26 cellular contexts compared by ENCODE assay signal in the genomic region with DNA sequence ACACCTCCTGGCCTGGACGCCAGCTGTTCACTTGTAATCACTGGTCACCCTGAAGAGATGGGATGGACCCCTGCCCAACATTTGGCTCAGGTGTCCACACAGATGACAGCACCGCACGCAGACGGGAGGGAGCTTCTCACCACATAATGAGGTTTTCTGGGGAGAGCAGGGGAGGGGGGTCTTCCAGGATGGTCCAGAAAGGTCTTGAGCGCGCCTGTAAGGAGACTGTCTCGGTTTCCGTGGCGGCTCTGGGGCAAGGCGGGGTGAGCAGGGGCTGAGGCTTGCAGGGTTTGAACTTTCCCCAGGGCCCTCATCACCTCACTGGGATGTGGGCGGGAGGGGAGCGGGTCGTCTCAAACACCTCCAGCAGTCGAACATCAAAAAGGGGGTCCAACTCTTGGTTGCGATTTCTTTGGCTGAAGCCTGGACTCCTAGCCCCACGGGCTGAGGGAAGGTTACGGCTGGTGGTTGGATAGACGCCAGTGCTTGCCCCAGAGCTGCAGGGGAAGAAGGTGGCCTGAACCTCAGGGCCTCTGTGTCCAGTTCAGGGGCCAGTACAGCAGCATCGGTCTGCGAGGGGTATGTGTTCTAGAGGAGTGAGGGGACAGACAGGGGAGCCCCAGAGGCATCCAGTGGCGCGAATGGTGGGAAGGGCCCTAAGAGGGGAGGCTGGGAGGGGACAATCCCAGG. TPM values are rescaled to one million over a fixed set of nuclear protein-coding genes. Genes with fewer than 3 reads are reported as not detected.
DNase-seq lines count a peak whose midpoint lies in the region; ATAC-seq, FAIRE-seq and TF ChIP-seq lines count a peak whose summit lies in the region.
"Had no signal": no experiment of that assay in that cellular context is flagged by ENCODE, and none has a peak within 500 bp of the region (broad histone marks: within the 10 kb centered on the region; RNA-seq: fewer than 3 reads in every experiment).

No MANE protein-coding gene starts in this region.

- no peak for TF ChIP-seq POLR2A in H1 (IDR thresholded peaks at IDR 0.05; ENCODE audit: control extremely low read depth in 1 of 2, low read depth in 2 of 2, low read length in 2 of 2)

- DNase-seq in activated naive CD4-positive, alpha-beta T cell treated with anti-CD3 and anti-CD28 coated beads, Interleukin-2, amount 50 U/mL, for 72 hours (ENCODE audit: low spot score in 2 of 2), result no peak
- no peak for DNase-seq in activated naive CD4-positive, alpha-beta T cell treated with anti-CD3 and anti-CD28 coated beads for 36 hours
- no peak for DNase-seq in H1 (ENCODE audit: low read depth in 1 of 2, low spot score in 2 of 2)
- DNase-seq in left lobe of liver (ENCODE audit: low spot score), result no peak
- DNase-seq in stimulated activated naive B cell treated with anti-CD40 and anti-IgM and Interleukin-4, amounts not matched to agents 10 μg/mL and 1 μg/mL and 100 μg/mL, for 72 hours, result no peak
- no peak for DNase-seq in stimulated activated naive CD8-positive, alpha-beta T cell treated with anti-CD3 and anti-CD28 coated beads, Interleukin-15, Interleukin-2, amounts not matched to agents 100 U/mL and 50 U/mL, for 24 hours
- no peak for DNase-seq in NCI-H446 (lab: John Stamatoyannopoulos, UW)
- DNase-seq: 8988T; activated CD4-positive, alpha-beta memory T cell treated with anti-CD3 and anti-CD28 coated beads for 36 hours; activated CD8-positive, alpha-beta memory T cell treated with anti-CD3 and anti-CD28 coated beads, Interleukin-2, amount 50 U/mL, for 4 hours; CD8-positive, alpha-beta T cell; DMS 273 treated with DMSO at 0.1 percent for 48 hours; mesenchymal stem cell; NCI-H1092 treated with DMSO at 0.1 percent for 48 hours; NCI-H1930; stimulated activated CD4-positive, alpha-beta T cell treated with anti-CD3 and anti-CD28 coated beads, Interleukin-15, amount 100 ng/mL, for 24 hours; T-helper 1 cell had no signal

- H3K56ac ChIP-seq in H1 (replicated peaks; ENCODE audit: insufficient read length, low read depth, low read length), result no peak overlapping the region

- peak overlapping the region; percentile 40; the same call in 1 of the 2 replicates for H4K8ac ChIP-seq in H1 (ENCODE audit: extremely low read depth, insufficient read depth, low read length)

- no peak overlapping the region for H2BK15ac ChIP-seq in H1 (ENCODE audit: low read length)

- POLR2A ChIA-PET in H1 (lab: Charles Lee; ENCODE audit: partially characterized antibody), result no interaction called here

- H3K27me3 Mint-ChIP-seq in activated naive CD4-positive, alpha-beta T cell treated with anti-CD3 and anti-CD28 coated beads for 36 hours (ENCODE audit: low read depth), result no peaks in the 10 kb centered on the region
- H3K27me3 Mint-ChIP-seq in stimulated activated naive B cell treated with anti-CD40 and anti-IgM and Interleukin-4, amounts not matched to agents 10 μg/mL and 1 μg/mL and 100 μg/mL, for 72 hours, result no peaks in the 10 kb centered on the region
- H3K27me3 Mint-ChIP-seq: activated CD4-positive, alpha-beta memory T cell treated with anti-CD3 and anti-CD28 coated beads for 36 hours; activated naive CD4-positive, alpha-beta T cell treated with anti-CD3 and anti-CD28 coated beads, Interleukin-2, amount 50 U/mL, for 24 hours; stimulated activated naive CD8-positive, alpha-beta T cell treated with anti-CD3 and anti-CD28 coated beads, Interleukin-15, Interleukin-2, amounts not matched to agents 100 ng/mL and 50 ng/mL, for 24 hours had no signal

- H2AK5ac ChIP-seq in H1 (ENCODE audit: low read depth, low read length), result no peak overlapping the region

- H3K79me2 ChIP-seq in H1 (ENCODE audit: control insufficient read depth in 1 of 2, insufficient read depth in 2 of 2, low read length in 2 of 2), result no peaks in the 10 kb centered on the region

- CTCF ChIA-PET in activated naive CD4-positive, alpha-beta T cell treated with anti-CD3 and anti-CD28 coated beads for 36 hours (lab: Charles Lee), result interaction anchor here (1.0 kb wide), 1 partner anchor 71 kb away, joined by 3 read pairs; no protein-coding TSS in a partner anchor
- CTCF ChIA-PET in H1 (lab: Charles Lee; ENCODE audit: partially characterized antibody), result interaction anchor here (0.7 to 3.9 kb wide), 7 partner anchors 11 to 195 kb away, joined by 3 to 22 read pairs (median 12); no protein-coding TSS in a partner anchor

- H3K9me3 Mint-ChIP-seq in activated naive CD4-positive, alpha-beta T cell treated with anti-CD3 and anti-CD28 coated beads, Interleukin-2, amount 50 U/mL, for 72 hours, result no peaks in the 10 kb centered on the region
- no peaks in the 10 kb centered on the region for H3K9me3 Mint-ChIP-seq in activated naive CD4-positive, alpha-beta T cell treated with anti-CD3 and anti-CD28 coated beads for 36 hours
- no peaks in the 10 kb centered on the region for H3K9me3 Mint-ChIP-seq in stimulated activated naive B cell treated with anti-CD40 and anti-IgM and Interleukin-4, amounts not matched to agents 10 μg/mL and 1 μg/mL and 100 μg/mL, for 72 hours
- H3K9me3 Mint-ChIP-seq: activated CD4-positive, alpha-beta memory T cell treated with anti-CD3 and anti-CD28 coated beads for 36 hours; activated naive CD4-positive, alpha-beta T cell treated with anti-CD3 and anti-CD28 coated beads, Interleukin-2, amount 50 U/mL, for 24 hours; CD8-positive, alpha-beta T cell; stimulated activated naive CD8-positive, alpha-beta T cell treated with anti-CD3 and anti-CD28 coated beads, Interleukin-15, Interleukin-2, amounts not matched to agents 100 ng/mL and 50 ng/mL, for 24 hours had no signal

- H2BK12ac ChIP-seq in H1 (ENCODE audit: low read depth, low read length), result no peak overlapping the region

- H3K36me3 ChIP-seq in H1 (ENCODE audit: control insufficient read depth in 2 of 4, insufficient read depth in 4 of 4, low read length in 3 of 4), result peaks cover 0 to 7% (median 3%) of the 10 kb centered on the region in 4 experiments; a peak in 2 of 8 replicates
- H3K36me3 ChIP-seq: thoracic aorta had no signal

- H3K23me2 ChIP-seq in H1 (ENCODE audit: low read depth, low read length), result no peaks in the 10 kb centered on the region

- no peak overlapping the region for H4K5ac ChIP-seq in H1 (ENCODE audit: insufficient read length, low read depth, low read length)

- no peak for ATAC-seq in activated naive CD4-positive, alpha-beta T cell treated with anti-CD3 and anti-CD28 coated beads, Interleukin-2, amount 50 U/mL, for 72 hours
- peak; percentile 8 for ATAC-seq in left lobe of liver
- no peak for ATAC-seq in stimulated activated naive B cell treated with anti-CD40 and anti-IgM and Interleukin-4, amounts not matched to agents 10 μg/mL and 1 μg/mL and 100 μg/mL, for 72 hours (replicated peaks)
- no peak for ATAC-seq in stimulated activated naive CD8-positive, alpha-beta T cell treated with anti-CD3 and anti-CD28 coated beads, Interleukin-15, Interleukin-2, amounts not matched to agents 100 U/mL and 50 U/mL, for 24 hours
- no peak for ATAC-seq in GM21825 (IDR thresholded peaks at IDR 0.05; ENCODE audit: unreplicated experiment)
- ATAC-seq: activated CD4-positive, CD25-positive, alpha-beta regulatory T cell treated with anti-CD3 and anti-CD28 coated beads, Interleukin-2, amount 50 U/mL, for 24 hours; CD8-positive, alpha-beta T cell; psoas muscle had no signal

- H3K14ac ChIP-seq in H1 (ENCODE audit: insufficient read length), result no peak overlapping the region

- no peaks in the 10 kb centered on the region for H3K27me3 ChIP-seq in H1 (replicated peaks in 1 of 4; ENCODE audit: control insufficient read depth in 3 of 4, extremely low read depth in 1 of 4, insufficient read depth in 3 of 4, low read length in 3 of 4)

- TF ChIP-seq EP300 in H1 (IDR thresholded peaks at IDR 0.05; ENCODE audit: borderline replicate concordance in 1 of 2, low read depth in 2 of 2, low read length in 2 of 2), result no peak

- H3K4me3 ChIP-seq in H1 (ENCODE audit: extremely low read depth in 1 of 4, insufficient read depth in 2 of 4, low read depth in 3 of 4, low read length in 4 of 4), result no peak overlapping the region
- H3K4me3 ChIP-seq: K562, psoas muscle, thoracic aorta had no signal

- no peak overlapping the region for H4K91ac ChIP-seq in H1 (replicated peaks; ENCODE audit: insufficient read length, low read length)

- H3K23ac ChIP-seq in H1 (ENCODE audit: insufficient read length), result no peak overlapping the region

- no peak overlapping the region for H3K4me2 ChIP-seq in H1 (ENCODE audit: insufficient read depth in 1 of 2, low read depth in 2 of 2, low read length in 2 of 2)

- H3K18ac ChIP-seq in H1 (ENCODE audit: extremely low read depth, low read length), result no peak overlapping the region; the same call in none of the 2 replicates

- peaks cover 5 to 15% of the 10 kb centered on the region in 2 experiments for H4K20me1 ChIP-seq in H1 (replicated peaks in 1 of 2; ENCODE audit: control insufficient read depth in 1 of 2, insufficient read depth in 2 of 2, low read length in 2 of 2)

- no peak overlapping the region for H3K4me3 Mint-ChIP-seq in activated naive CD4-positive, alpha-beta T cell treated with anti-CD3 and anti-CD28 coated beads for 36 hours
- no peak overlapping the region for H3K4me3 Mint-ChIP-seq in stimulated activated naive B cell treated with anti-CD40 and anti-IgM and Interleukin-4, amounts not matched to agents 10 μg/mL and 1 μg/mL and 100 μg/mL, for 72 hours
- H3K4me3 Mint-ChIP-seq: activated CD4-positive, alpha-beta memory T cell treated with anti-CD3 and anti-CD28 coated beads for 36 hours; activated naive CD4-positive, alpha-beta T cell treated with anti-CD3 and anti-CD28 coated beads, Interleukin-2, amount 50 U/mL, for 24 hours; CD8-positive, alpha-beta T cell; stimulated activated naive CD8-positive, alpha-beta T cell treated with anti-CD3 and anti-CD28 coated beads, Interleukin-15, Interleukin-2, amounts not matched to agents 100 ng/mL and 50 ng/mL, for 24 hours had no signal

- TF ChIP-seq RAD21 in H1 (IDR thresholded peaks at IDR 0.05 in 1 of 2, conservative IDR thresholded peaks at IDR 0.05 in 1 of 2; ENCODE audit: low read depth in 2 of 2, low read length in 2 of 2), result no peak

- H2AFZ ChIP-seq in H1 (ENCODE audit: low read length), result no peak overlapping the region

- no peak for TF ChIP-seq CTCF in H1 (IDR thresholded peaks at IDR 0.05; ENCODE audit: control extremely low read depth in 1 of 3, insufficient read depth in 1 of 3, low read depth in 1 of 3, low read length in 3 of 3)

- H3K4me1 ChIP-seq in H1 (replicated peaks in 1 of 4; ENCODE audit: control insufficient read depth in 3 of 4, insufficient read depth in 4 of 4, low read length in 3 of 4), result no peaks in the 10 kb centered on the region; a peak in 1 of 7 replicates
- H3K4me1 ChIP-seq: psoas muscle had no signal

- no peak overlapping the region for H3K4ac ChIP-seq in H1 (replicated peaks; ENCODE audit: insufficient read length, low read depth, low read length)

- H3K36me3 Mint-ChIP-seq in activated naive CD4-positive, alpha-beta T cell treated with anti-CD3 and anti-CD28 coated beads, Interleukin-2, amount 50 U/mL, for 72 hours, result no peaks in the 10 kb centered on the region
- no peaks in the 10 kb centered on the region for H3K36me3 Mint-ChIP-seq in activated naive CD4-positive, alpha-beta T cell treated with anti-CD3 and anti-CD28 coated beads for 36 hours (ENCODE audit: low read depth)
- H3K36me3 Mint-ChIP-seq in stimulated activated naive B cell treated with anti-CD40 and anti-IgM and Interleukin-4, amounts not matched to agents 10 μg/mL and 1 μg/mL and 100 μg/mL, for 72 hours, result peaks cover 11 to 13% of the 10 kb centered on the region in 2 donors

- 84% methylated on average over 21 of the region's 22 CpGs; no CpG with 5 or more reads in 1 of the 2 experiments for WGBS in H1 (ENCODE audit: extremely low coverage in 1 of 2, insufficient coverage in 1 of 2, insufficient read length in 1 of 2, insufficient replicate concordance in 2 of 2, low coverage in 1 of 2, low lambda C conversion rate in 2 of 2, missing lambda C conversion rate in 1 of 2), 2 experiments

- peak overlapping the region; percentile 44 to 90 for H3K27ac Mint-ChIP-seq in activated naive CD4-positive, alpha-beta T cell treated with anti-CD3 and anti-CD28 coated beads, Interleukin-2, amount 50 U/mL, for 72 hours
- no peak overlapping the region for H3K27ac Mint-ChIP-seq in activated naive CD4-positive, alpha-beta T cell treated with anti-CD3 and anti-CD28 coated beads for 36 hours
- H3K27ac Mint-ChIP-seq in stimulated activated naive B cell treated with anti-CD40 and anti-IgM and Interleukin-4, amounts not matched to agents 10 μg/mL and 1 μg/mL and 100 μg/mL, for 72 hours, result peak overlapping the region; percentile 5
- H3K27ac Mint-ChIP-seq: activated CD4-positive, alpha-beta memory T cell treated with anti-CD3 and anti-CD28 coated beads for 36 hours; activated naive CD4-positive, alpha-beta T cell treated with anti-CD3 and anti-CD28 coated beads, Interleukin-2, amount 50 U/mL, for 24 hours; stimulated activated naive CD8-positive, alpha-beta T cell treated with anti-CD3 and anti-CD28 coated beads, Interleukin-15, Interleukin-2, amounts not matched to agents 100 ng/mL and 50 ng/mL, for 24 hours had no signal

- H3K9ac ChIP-seq in H1 (replicated peaks in 1 of 4; ENCODE audit: extremely low read depth in 1 of 4, low read depth in 3 of 4, low read length in 3 of 4), result no peak overlapping the region; a peak in 1 of 7 replicates

- peaks cover 7% of the 10 kb centered on the region for H3K79me1 ChIP-seq in H1 (ENCODE audit: low read depth, low read length)

- H3K27ac ChIP-seq in H1 (ENCODE audit: low read depth, low read length), result no peak overlapping the region
- H3K27ac ChIP-seq: psoas muscle, thoracic aorta had no signal

- no peak overlapping the region for H2BK20ac ChIP-seq in H1 (ENCODE audit: low read length)

- no peaks in the 10 kb centered on the region for H3K9me3 ChIP-seq in H1 (ENCODE audit: insufficient read depth in 2 of 2, low read depth in 1 of 2, low read length in 1 of 2)
- H3K9me3 ChIP-seq: psoas muscle, thoracic aorta had no signal

- no peak overlapping the region for H2BK120ac ChIP-seq in H1 (replicated peaks; ENCODE audit: low read depth, low read length)

- FAIRE-seq in H1 (lab: Jason Lieb, UNC), result no peak
- FAIRE-seq: GM12892, TTC549 had no signal

- H2BK5ac ChIP-seq in H1 (ENCODE audit: low read depth, low read length), result 0 out of 2 replicates have a peak overlapping the region, but pooled peaks have one; percentile 44

- no peaks in the 10 kb centered on the region for H3K4me1 Mint-ChIP-seq in activated naive CD4-positive, alpha-beta T cell treated with anti-CD3 and anti-CD28 coated beads for 36 hours (ENCODE audit: low read depth)
- peaks cover 13 to 25% of the 10 kb centered on the region in 2 donors for H3K4me1 Mint-ChIP-seq in stimulated activated naive B cell treated with anti-CD40 and anti-IgM and Interleukin-4, amounts not matched to agents 10 μg/mL and 1 μg/mL and 100 μg/mL, for 72 hours
- H3K4me1 Mint-ChIP-seq: activated naive CD4-positive, alpha-beta T cell treated with anti-CD3 and anti-CD28 coated beads, Interleukin-2, amount 50 U/mL, for 24 hours had no signal

- intact Hi-C loops in activated naive CD4-positive, alpha-beta T cell treated with anti-CD3 and anti-CD28 coated beads for 36 hours (cut with micrococcal nuclease), result no loop called here

RNA-seq across cellular contexts. Expression of gene PRKCZ, which starts 53.8 kb away (rescaled TPM):
- total RNA-seq in activated naive CD4-positive, alpha-beta T cell treated with anti-CD3 and anti-CD28 coated beads, Interleukin-2, amount 50 U/mL, for 72 hours, result 10 to 100 TPM; 11.8 to 22.4 TPM
- 1 to 10 TPM; 6.8 to 7.0 TPM for total RNA-seq in activated naive CD4-positive, alpha-beta T cell treated with anti-CD3 and anti-CD28 coated beads for 36 hours
- total RNA-seq in H1 (2021; fragmentation: NEBNext Ultra II Directional; extraction: Animal tissue kit (Norgen Biotek cat#: 25700)), result 45.1 and 49.4 TPM in 2 replicates
- polyA plus RNA-seq in H1 (2011; rRNA removed), result 37.4 and 55.9 TPM in 2 replicates
- polyA plus RNA-seq in H1 (2011; cell fraction: cytosol; rRNA removed), result 46.4 TPM
- 136 TPM for polyA plus RNA-seq in H1 (2011; cell fraction: nucleus; rRNA removed)
- 43.5 to 47.4 TPM (median 45.9 TPM) in 4 replicates for polyA plus RNA-seq in H1 (2012, experiment 1 of 2)
- 43.8 TPM for polyA plus RNA-seq in H1 (2012, experiment 2 of 2)
- polyA plus RNA-seq in H1 (2013, experiment 1 of 2), result 26.2 TPM
- polyA plus RNA-seq in H1 (2013, experiment 2 of 2), result 26.6 TPM
- polyA minus RNA-seq in H1 (2011; rRNA and poly(A)+ RNA removed), result 26.1 and 68.1 TPM in 2 replicates
- 23.0 TPM for polyA minus RNA-seq in H1 (2011; cell fraction: cytosol; rRNA and poly(A)+ RNA removed)
- polyA minus RNA-seq in H1 (2011; cell fraction: nucleus; rRNA and poly(A)+ RNA removed), result 32.2 TPM
- 22.1 TPM for total RNA-seq in left lobe of liver
